In genomic region chr2:8583400-8584173, GRCh38 we compare ENCODE assay signal across 8 cellular contexts.
DNase-seq lines count a peak whose midpoint lies in the region; ATAC-seq and TF ChIP-seq lines count a peak whose summit lies in the region.

No MANE protein-coding gene starts in this region.

- TF ChIP-seq POLR2A in GM10847 (IDR thresholded peaks at IDR 0.05; ENCODE audit: extremely low read depth, insufficient read length) = peak; percentile 18

- POLR2A ChIA-PET in SK-N-SH (lab: Yijun Ruan, JAX) = interaction anchor here (1.1 kb wide), 1 partner anchor 8 kb away, joined by 3 read pairs; no protein-coding TSS in a partner anchor

- 91% methylated on average over 30 of the region's 39 CpGs for WGBS in SK-N-SH (ENCODE audit: low lambda C conversion rate)

- H4K20me1 ChIP-seq in SK-N-SH (ENCODE audit: insufficient read depth) = no peaks in the 10 kb centered on the region

- intact Hi-C loops in activated CD4-positive, alpha-beta T cell treated with anti-CD3 and anti-CD28 coated beads, Interleukin-2, amount 10 ng/mL, durations not matched to agents 24 days and 14 days (cut with micrococcal nuclease) = no loop called here
- intact Hi-C loops in dorsolateral prefrontal cortex (cut with DNase I) = no loop called here

- peaks cover 0 to 23% of the 10 kb centered on the region in 2 experiments; a peak in 1 of 4 replicates for H3K4me1 ChIP-seq in SK-N-SH (ENCODE audit: control insufficient read depth in 1 of 2, insufficient read depth in 2 of 2, low read depth in 1 of 2, low read length in 1 of 2)

- TF ChIP-seq EP300 in SK-N-SH (IDR thresholded peaks at IDR 0.05; ENCODE audit: borderline replicate concordance in 1 of 2, low read depth in 1 of 2, low read length in 1 of 2) = no peak

- H3K27ac Mint-ChIP-seq in activated CD4-positive, alpha-beta T cell treated with anti-CD3 and anti-CD28 coated beads, Interleukin-2, amount 10 ng/mL, durations not matched to agents 24 days and 14 days = no peak overlapping the region

- peaks cover 40% of the 10 kb centered on the region for H3K4me1 Mint-ChIP-seq in activated CD4-positive, alpha-beta T cell treated with anti-CD3 and anti-CD28 coated beads, Interleukin-2, amount 10 ng/mL, durations not matched to agents 24 days and 14 days

- no peak overlapping the region for H3K4me2 ChIP-seq in SK-N-SH

- TF ChIP-seq CTCF in dorsolateral prefrontal cortex (IDR thresholded peaks at IDR 0.05 in 54 of 56, conservative IDR thresholded peaks at IDR 0.05 in 2 of 56; ENCODE audit: low read depth in 1 of 56, partially characterized antibody in 56 of 56) (no peak), SK-N-SH (IDR thresholded peaks at IDR 0.05) (no peak)

- no peaks in the 10 kb centered on the region for H3K36me3 Mint-ChIP-seq in activated CD4-positive, alpha-beta T cell treated with anti-CD3 and anti-CD28 coated beads, Interleukin-2, amount 10 ng/mL, durations not matched to agents 24 days and 14 days (ENCODE audit: low read depth)

- H3K4me3 ChIP-seq in dorsolateral prefrontal cortex = peak overlapping the region in 18 of 59 donors; percentile 1 to 31 (median 18)
- H3K4me3 ChIP-seq in SK-N-SH (ENCODE audit: low read depth in 2 of 2, low read length in 1 of 2) = no peak overlapping the region

- no peak for TF ChIP-seq RAD21 in SK-N-SH (IDR thresholded peaks at IDR 0.05; ENCODE audit: low read length)

- H3K27me3 Mint-ChIP-seq in activated CD4-positive, alpha-beta T cell treated with anti-CD3 and anti-CD28 coated beads, Interleukin-2, amount 10 ng/mL, durations not matched to agents 24 days and 14 days = peaks cover 2% of the 10 kb centered on the region

- peak overlapping the region in 14 of 59 donors; percentile 18 to 72 (median 42) for H3K27ac ChIP-seq in dorsolateral prefrontal cortex
- no peak overlapping the region for H3K27ac ChIP-seq in SK-N-SH (ENCODE audit: low read depth in 2 of 2, low read length in 1 of 2)

- H3K9ac ChIP-seq in SK-N-SH = no peak overlapping the region

- H3K27me3 ChIP-seq in dorsolateral prefrontal cortex (peaks cover 0 to 15% (median 0%) of the 10 kb centered on the region in 45 donors), SK-N-SH (ENCODE audit: insufficient read depth) (no peaks in the 10 kb centered on the region)

- CTCF ChIA-PET in SK-N-SH (lab: Yijun Ruan, JAX) = interaction anchor here (1.9 kb wide), 1 partner anchor 1156 kb away, joined by 7 read pairs; no protein-coding TSS in a partner anchor

- no peaks in the 10 kb centered on the region for H3K9me3 ChIP-seq in SK-N-SH

- ATAC-seq in HG02588 (IDR thresholded peaks at IDR 0.05; ENCODE audit: unreplicated experiment) = peak; percentile 84

- no peaks in the 10 kb centered on the region for H3K79me2 ChIP-seq in SK-N-SH (ENCODE audit: insufficient read depth)

- H3K36me3 ChIP-seq in SK-N-SH (replicated peaks in 1 of 2; ENCODE audit: control insufficient read depth in 1 of 2, insufficient read depth in 2 of 2, low read length in 1 of 2) = no peaks in the 10 kb centered on the region

- H3F3A ChIP-seq in SK-N-SH (replicated peaks; ENCODE audit: insufficient read depth) = no peaks in the 10 kb centered on the region

- H3K9me3 Mint-ChIP-seq in activated CD4-positive, alpha-beta T cell treated with anti-CD3 and anti-CD28 coated beads, Interleukin-2, amount 10 ng/mL, durations not matched to agents 24 days and 14 days = no peaks in the 10 kb centered on the region

- peak overlapping the region; percentile 55 for H3K4me3 Mint-ChIP-seq in activated CD4-positive, alpha-beta T cell treated with anti-CD3 and anti-CD28 coated beads, Interleukin-2, amount 10 ng/mL, durations not matched to agents 24 days and 14 days

- DNase-seq in NCI-H146 (lab: John Stamatoyannopoulos, UW) (peak; percentile 99), dorsolateral prefrontal cortex (peak in 9 of 10 donors; percentile 37 to 76 (median 67)), medulla oblongata (ENCODE audit: extremely low spot score) (peak; percentile 83), SK-N-SH (no peak)
- peak; percentile 86 for DNase-seq in activated CD4-positive, alpha-beta T cell treated with anti-CD3 and anti-CD28 coated beads, Interleukin-2, amount 10 ng/mL, durations not matched to agents 24 days and 14 days
- peak; percentile 57 for DNase-seq in stimulated activated CD8-positive, alpha-beta memory T cell treated with anti-CD3 and anti-CD28 coated beads, Interleukin-12 subunit alpha, Interleukin-12 subunit beta, amount 100 ng/mL, for 1 hour (ENCODE audit: low read depth)

- H3K9me2 ChIP-seq in SK-N-SH = no peaks in the 10 kb centered on the region

- no peak overlapping the region for H2AFZ ChIP-seq in SK-N-SH (ENCODE audit: low read depth)

TF ChIP-seq in SK-N-SH, 30 proteins besides CTCF, POLR2A, EP300 and RAD21:
- TF ChIP-seq SIN3A (IDR thresholded peaks at IDR 0.05; ENCODE audit: borderline replicate concordance, low read depth, low read length) (no peak), MXI1 (IDR thresholded peaks at IDR 0.05; ENCODE audit: low read depth, low read length) (no peak), TAF1 (IDR thresholded peaks at IDR 0.05; ENCODE audit: borderline replicate concordance, low read depth, low read length) (no peak), FOSL2 (IDR thresholded peaks at IDR 0.05; ENCODE audit: borderline replicate concordance, low read depth) (no peak), USF2 (IDR thresholded peaks at IDR 0.05; ENCODE audit: borderline replicate concordance, low read depth, low read length) (no peak), TEAD4 (IDR thresholded peaks at IDR 0.05; ENCODE audit: borderline replicate concordance, insufficient read depth) (no peak), REST (IDR thresholded peaks at IDR 0.05; ENCODE audit: low read depth, low read length) (no peak), RFX5 (IDR thresholded peaks at IDR 0.05; ENCODE audit: low read length) (no peak), FOXJ3 (CRISPR knock-in tag; IDR thresholded peaks at IDR 0.05) (no peak), MAX (IDR thresholded peaks at IDR 0.05; ENCODE audit: low read depth) (no peak), TCF12 (IDR thresholded peaks at IDR 0.05) (no peak), CHD2 (IDR thresholded peaks at IDR 0.05; ENCODE audit: low read length, partially characterized antibody) (no peak), ELF1 (IDR thresholded peaks at IDR 0.05) (no peak), RCOR1 (IDR thresholded peaks at IDR 0.05; ENCODE audit: low read length) (no peak), YY1 (IDR thresholded peaks at IDR 0.05; ENCODE audit: low read depth) (no peak), USF1 (IDR thresholded peaks at IDR 0.05; ENCODE audit: borderline replicate concordance, low read depth) (no peak)
